In genomic region chr1:201022824-201023516, GRCh38 we compare ENCODE assay signal across 7 cellular contexts. TPM values are rescaled to one million over a fixed set of nuclear protein-coding genes. Genes with fewer than 3 reads are reported as not detected.
DNase-seq lines count a peak whose midpoint lies in the region; ATAC-seq and TF ChIP-seq lines count a peak whose summit lies in the region.

No MANE protein-coding gene starts in this region.

- no peaks in the 10 kb centered on the region for H3K27me3 ChIP-seq in OCI-LY3 (ENCODE audit: low read depth, low read length)
- H3K27me3 ChIP-seq in body of pancreas = no peaks in the 10 kb centered on the region
- H3K27me3 ChIP-seq in right lobe of liver = no peaks in the 10 kb centered on the region
- H3K27me3 ChIP-seq in stomach = peaks cover 0 to 3% (median 0%) of the 10 kb centered on the region in 3 donors

- intact Hi-C loops in body of pancreas (cut with DNase I) = no loop called here
- intact Hi-C loops in right lobe of liver (cut with DNase I) = no loop called here
- intact Hi-C loops in stomach (cut with DNase I; ENCODE audit: low total_unique reads) = no loop called here

- TF ChIP-seq CTCF in OCI-LY3 (IDR thresholded peaks at IDR 0.05; ENCODE audit: low read depth, low read length) (peak; percentile 47), body of pancreas (IDR thresholded peaks at IDR 0.05) (no peak), right lobe of liver (IDR thresholded peaks at IDR 0.05) (no peak), stomach (IDR thresholded peaks at IDR 0.05) (peak in 1 of 7 experiments; percentile 4)

- TF ChIP-seq POLR2A in body of pancreas (IDR thresholded peaks at IDR 0.05) (no peak), right lobe of liver (IDR thresholded peaks at IDR 0.05) (no peak), stomach (IDR thresholded peaks at IDR 0.05) (no peak)

- no peak for TF ChIP-seq EP300 in stomach (IDR thresholded peaks at IDR 0.05)

- peak; percentile 4 for ATAC-seq in GM19397 (IDR thresholded peaks at IDR 0.05; ENCODE audit: unreplicated experiment)
- peak; percentile 7 for ATAC-seq in body of pancreas
- ATAC-seq in right lobe of liver = no peak
- ATAC-seq in GM21447 (IDR thresholded peaks at IDR 0.05; ENCODE audit: unreplicated experiment) = no peak

- H3K4me3 ChIP-seq in OCI-LY3 (ENCODE audit: low read length) (peak overlapping the region; percentile 86), body of pancreas (peak overlapping the region; percentile 40 to 51), right lobe of liver (peak overlapping the region; percentile 47 to 54 (median 48)), stomach (peak overlapping the region; percentile 57 to 70 (median 66))

- peaks cover 7% of the 10 kb centered on the region for H4K20me1 ChIP-seq in OCI-LY3 (ENCODE audit: insufficient read depth, low read length)

- H3K9me3 ChIP-seq in OCI-LY3 (ENCODE audit: insufficient read depth, low read length) (no peaks in the 10 kb centered on the region), body of pancreas (no peaks in the 10 kb centered on the region), right lobe of liver (no peaks in the 10 kb centered on the region), stomach (no peaks in the 10 kb centered on the region)

- H3K9ac ChIP-seq in OCI-LY3 (ENCODE audit: low read length) = peak overlapping the region; percentile 96

- H3K4me2 ChIP-seq in OCI-LY3 (ENCODE audit: low read length) = peak overlapping the region; percentile 99

- H3K4me1 ChIP-seq in OCI-LY3 (ENCODE audit: low read length) = peaks cover 79% of the 10 kb centered on the region
- H3K4me1 ChIP-seq in body of pancreas = peaks cover 32% of the 10 kb centered on the region
- peaks cover 0 to 25% (median 0%) of the 10 kb centered on the region in 4 donors for H3K4me1 ChIP-seq in right lobe of liver
- peaks cover 18 to 93% (median 54%) of the 10 kb centered on the region in 4 donors for H3K4me1 ChIP-seq in stomach

- no peak overlapping the region for H2AFZ ChIP-seq in OCI-LY3 (ENCODE audit: low read depth, low read length)

- H3K27ac ChIP-seq in OCI-LY3 (ENCODE audit: low read length) (peak overlapping the region; percentile 94), body of pancreas (no peak overlapping the region), right lobe of liver (peak overlapping the region in 2 of 3 donors; percentile 36 to 37), stomach (peak overlapping the region; percentile 14 to 84 (median 79))

- peaks cover 59% of the 10 kb centered on the region for H3K79me2 ChIP-seq in OCI-LY3 (ENCODE audit: low read length)

- WGBS in body of pancreas, 2 donors = 14 to 30% methylated on average over 28 to 31 of the region's 56 CpGs
- 28% methylated on average over 6 of the region's 56 CpGs for WGBS in right lobe of liver (ENCODE audit: insufficient coverage, low coverage, low lambda C conversion rate, missing lambda C conversion rate)
- WGBS in stomach, 5 donors = 6 to 13% (median 8%) methylated on average over 29 to 56 of the region's 56 CpGs

- DNase-seq in body of pancreas (peak in 1 of 4 donors; percentile 25), right lobe of liver (peak in 1 of 3 donors; percentile 40), stomach (no peak), NCI-H774 (lab: John Stamatoyannopoulos, UW) (no peak)

- H3K36me3 ChIP-seq in OCI-LY3 (replicated peaks; ENCODE audit: low read depth, low read length) = peaks cover 4% of the 10 kb centered on the region
- no peaks in the 10 kb centered on the region for H3K36me3 ChIP-seq in body of pancreas (replicated peaks in 1 of 2; ENCODE audit: insufficient read depth in 1 of 2, low read depth in 2 of 2)
- H3K36me3 ChIP-seq in right lobe of liver = no peaks in the 10 kb centered on the region
- no peaks in the 10 kb centered on the region for H3K36me3 ChIP-seq in stomach

RNA-seq across cellular contexts. Expression of gene KIF21B, which starts 0.5 kb away (rescaled TPM):
- 1 to 10 TPM; 1.6 to 3.4 TPM for total RNA-seq in body of pancreas
- total RNA-seq in right lobe of liver = 1 to 10 TPM in 4 of 6 experiments, under 1 TPM in 2; 0.75 to 4.4 (median 1.4) TPM
- total RNA-seq in stomach = 1 to 10 TPM; 2.0 to 8.8 (median 3.2) TPM
- polyA plus RNA-seq in stomach = under 1 TPM; 0.30 to 0.68 (median 0.31) TPM

Comparison
In these comparisons a context has a peak if more than half of its experiments do, and no peak if none do; other contexts are left out.
1. ATAC-seq: peak in GM19397 (single experiment) and body of pancreas (single experiment); none in right lobe of liver (0 of 4) and GM21447 (single experiment).
2. H3K27ac ChIP-seq: peak in OCI-LY3 (single experiment), right lobe of liver (2 of 3) and stomach (5 of 5); none in body of pancreas (0 of 4).
3. Peak in every context shown above with its lines, with median percentiles within 50 percentile points of each other: H3K4me3 ChIP-seq.